In the genomic region with DNA sequence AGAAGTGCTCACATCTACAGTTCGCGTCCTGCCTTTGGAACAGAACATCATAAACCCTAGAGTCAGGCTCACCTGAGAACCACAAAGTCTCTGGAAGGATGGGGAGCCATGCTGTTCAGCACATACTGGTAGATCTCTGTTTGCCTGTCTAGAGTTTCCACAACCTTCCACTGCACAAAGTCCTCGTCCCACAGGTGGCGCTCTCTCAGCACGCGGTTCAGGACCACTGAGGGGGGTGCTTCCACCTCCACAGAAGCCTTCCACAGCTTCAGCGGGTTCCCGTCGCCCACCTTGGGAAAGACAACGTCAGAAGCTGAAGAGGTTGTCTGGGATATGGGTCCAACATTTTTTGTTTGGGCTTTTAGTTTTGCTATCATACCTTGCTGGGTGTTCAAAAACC, we compare ENCODE assay signal across 11 cellular contexts.
DNase-seq lines count a peak whose midpoint lies in the region; ATAC-seq and TF ChIP-seq lines count a peak whose summit lies in the region.
"Had no signal": no experiment of that assay in that cellular context is flagged by ENCODE, and none has a peak within 500 bp of the region (broad histone marks: within the 10 kb centered on the region; RNA-seq: fewer than 3 reads in every experiment).

No MANE protein-coding gene starts in this region.

- H3K36me3 ChIP-seq in cardiac muscle cell (peaks cover 38% of the 10 kb centered on the region), vagina (peaks cover 0 to 22% of the 10 kb centered on the region in 2 donors)

- TF ChIP-seq CTCF in cardiac muscle cell (IDR thresholded peaks at IDR 0.05; ENCODE audit: low read depth, low read length): peak; percentile 19
- peak; percentile 45 for TF ChIP-seq CTCF in fibroblast of villous mesenchyme (IDR thresholded peaks at IDR 0.05; ENCODE audit: insufficient read depth, low read depth, low read length)
- no peak for TF ChIP-seq CTCF in vagina (IDR thresholded peaks at IDR 0.05)

- ATAC-seq in Right ventricle myocardium superior (ENCODE audit: poor library complexity) (no peak), HG03108 (IDR thresholded peaks at IDR 0.05; ENCODE audit: unreplicated experiment) (no peak), GM21447 (IDR thresholded peaks at IDR 0.05; ENCODE audit: unreplicated experiment) (no peak)

- H3K27me3 ChIP-seq in cardiac muscle cell (no peaks in the 10 kb centered on the region), vagina (no peaks in the 10 kb centered on the region)

- DNase-seq in cardiac muscle cell (ENCODE audit: low read depth in 1 of 2, low spot score in 1 of 2) (no peak), Right ventricle myocardium superior (no peak), NAMALWA (ENCODE audit: low spot score) (peak; percentile 55), fibroblast of villous mesenchyme (ENCODE audit: low read depth) (no peak), vagina (ENCODE audit: extremely low spot score in 2 of 2) (no peak)
- DNase-seq in activated CD4-positive, CD25-positive, alpha-beta regulatory T cell treated with anti-CD3 and anti-CD28 coated beads, Interleukin-2, amount 50 U/mL, for 72 hours: no peak
- DNase-seq: activated gamma-delta T cell, C1 segment of cervical spinal cord, RPMI8226 had no signal

- H3K27ac ChIP-seq in cardiac muscle cell: no peak overlapping the region
- H3K27ac ChIP-seq in vagina: peak overlapping the region; percentile 71

- no peak for TF ChIP-seq POLR2A in vagina (IDR thresholded peaks at IDR 0.05)

- H3K4me1 ChIP-seq in cardiac muscle cell (ENCODE audit: low read depth): peaks cover 6% of the 10 kb centered on the region
- H3K4me1 ChIP-seq in vagina: peaks cover 51% of the 10 kb centered on the region

- intact Hi-C loops in Right ventricle myocardium superior (cut with DNase I): no loop called here
- intact Hi-C loops in vagina (cut with DNase I): no loop called here

- H3K4me3 ChIP-seq in cardiac muscle cell: no peak overlapping the region
- H3K4me3 ChIP-seq in fibroblast of villous mesenchyme (ENCODE audit: low read depth, low read length): no peak overlapping the region
- no peak overlapping the region for H3K4me3 ChIP-seq in vagina

- H3K9me3 ChIP-seq in cardiac muscle cell (ENCODE audit: low read depth) (no peaks in the 10 kb centered on the region), vagina (no peaks in the 10 kb centered on the region)

Comparison
In these comparisons a context has a peak if more than half of its experiments do, and no peak if none do; other contexts are left out.
1. CTCF ChIP-seq: peak in cardiac muscle cell (single experiment) and fibroblast of villous mesenchyme (single experiment); none in vagina (0 of 3).